Comparison of ENCODE assay signal across 14 cellular contexts in the genomic region with DNA sequence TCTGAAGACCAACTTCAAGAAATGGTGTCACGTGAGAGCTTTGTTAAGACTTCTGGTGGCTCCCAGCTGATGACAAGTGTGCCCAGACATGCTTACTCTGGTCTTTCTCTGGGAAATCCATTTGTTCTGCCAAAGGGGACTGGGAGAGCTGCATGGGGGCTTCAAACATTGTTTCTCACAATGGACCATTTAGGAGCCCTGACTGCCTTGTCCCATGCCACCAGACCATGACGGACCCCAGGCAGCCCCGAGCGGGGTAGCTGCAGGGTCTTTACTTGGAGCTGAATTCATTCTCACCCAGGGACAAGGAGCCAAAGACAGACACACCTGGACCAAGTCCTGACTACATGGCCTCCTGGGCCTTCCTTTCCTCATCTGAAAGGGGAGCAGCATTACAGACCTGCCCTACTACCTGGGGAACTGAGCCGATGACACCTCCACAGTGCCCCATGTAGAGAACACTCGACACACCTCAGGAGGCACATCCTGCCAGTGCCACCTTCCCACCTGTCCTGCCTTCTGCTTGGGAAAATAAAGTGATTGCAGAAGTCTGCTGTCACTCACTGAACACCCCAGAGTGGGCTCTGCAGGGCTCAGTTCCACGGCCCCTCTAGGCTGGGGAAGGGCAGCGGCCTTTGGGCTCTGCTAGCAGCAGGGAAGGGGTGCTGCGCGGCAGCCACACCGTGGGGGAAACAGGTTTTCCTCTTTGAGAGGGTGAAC.
"Had no signal": no experiment of that assay in that cellular context is flagged by ENCODE, and none has a peak within 500 bp of the region (broad histone marks: within the 10 kb centered on the region; RNA-seq: fewer than 3 reads in every experiment).

No MANE protein-coding gene starts in this region.

- H3K4me1 ChIP-seq: body of pancreas had no signal

- H3K9me3 ChIP-seq: adrenal gland, body of pancreas, ovary, thoracic aorta had no signal

- H3K36me3 ChIP-seq: adrenal gland, ovary had no signal

- FAIRE-seq: urothelium cell line had no signal

- H3K27ac ChIP-seq: adrenal gland, body of pancreas, ovary, thoracic aorta had no signal

- H3K27me3 ChIP-seq: adrenal gland, body of pancreas, ovary had no signal

- DNase-seq: activated CD4-positive, alpha-beta T cell treated with anti-CD3 and anti-CD28 coated beads for 1 hour; activated CD4-positive, alpha-beta T cell treated with anti-CD3 and anti-CD28 coated beads, Interleukin-2, amount 50 U/mL, for 48 hours; activated CD8-positive, alpha-beta memory T cell treated with anti-CD3 and anti-CD28 coated beads, Interleukin-2, amount 50 U/mL, for 48 hours; activated naive CD4-positive, alpha-beta T cell treated with anti-CD3 and anti-CD28 coated beads, Interleukin-2, amount 50 U/mL, for 16 hours; adrenal gland; body of pancreas; immature natural killer cell; mammary epithelial cell; stimulated activated CD4-positive, alpha-beta T cell treated with anti-CD3 and anti-CD28 coated beads, Interleukin-15, amount 100 ng/mL, for 24 hours; stimulated activated CD4-positive, alpha-beta T cell treated with anti-CD3 and anti-CD28 coated beads, Interleukin-4, amount 100 ng/mL, for 24 hours; stimulated activated naive CD8-positive, alpha-beta T cell treated with anti-CD3 and anti-CD28 coated beads, Interleukin-15, amount 100 ng/mL, for 72 hours had no signal

- H3K4me3 ChIP-seq: adrenal gland, body of pancreas, ovary, thoracic aorta had no signal
